ENCODE assay signal across 15 cellular contexts in genomic region chr16:68298312-68298711, GRCh38. TPM values are rescaled to one million over a fixed set of nuclear protein-coding genes. Genes with fewer than 3 reads are reported as not detected.
DNase-seq lines count a peak whose midpoint lies in the region; ATAC-seq and TF ChIP-seq lines count a peak whose summit lies in the region.
"Had no signal": no experiment of that assay in that cellular context is flagged by ENCODE, and none has a peak within 500 bp of the region (broad histone marks: within the 10 kb centered on the region; RNA-seq: fewer than 3 reads in every experiment).

No MANE protein-coding gene starts in this region.

- peaks cover 32% of the 10 kb centered on the region for H3K4me1 Mint-ChIP-seq in activated naive CD8-positive, alpha-beta T cell (ENCODE audit: low read depth)
- H3K4me1 Mint-ChIP-seq in immature natural killer cell: peaks cover 3 to 24% of the 10 kb centered on the region in 2 donors

- H3K36me3 Mint-ChIP-seq in activated naive CD8-positive, alpha-beta T cell: peaks cover 17% of the 10 kb centered on the region
- peaks cover 16 to 65% (median 39%) of the 10 kb centered on the region in 3 donors for H3K36me3 Mint-ChIP-seq in immature natural killer cell

- H3K4me1 ChIP-seq in cardiac muscle cell (ENCODE audit: low read depth): no peaks in the 10 kb centered on the region

- no peak overlapping the region for H3K4me3 Mint-ChIP-seq in activated naive CD8-positive, alpha-beta T cell
- H3K4me3 Mint-ChIP-seq in immature natural killer cell: no peak overlapping the region

- no peaks in the 10 kb centered on the region for H3K27me3 Mint-ChIP-seq in activated naive CD8-positive, alpha-beta T cell
- no peaks in the 10 kb centered on the region for H3K27me3 Mint-ChIP-seq in immature natural killer cell (ENCODE audit: low read depth in 3 of 3)

- no peaks in the 10 kb centered on the region for H3K27me3 ChIP-seq in cardiac muscle cell

- no peaks in the 10 kb centered on the region for H3K9me3 Mint-ChIP-seq in activated naive CD8-positive, alpha-beta T cell (ENCODE audit: low read depth)
- H3K9me3 Mint-ChIP-seq in immature natural killer cell: no peaks in the 10 kb centered on the region

- H3K4me3 ChIP-seq in cardiac muscle cell: no peak overlapping the region

- H3K27ac Mint-ChIP-seq in activated naive CD8-positive, alpha-beta T cell: peak overlapping the region; percentile 54
- peak overlapping the region in 5 of 6 donors; percentile 13 to 34 (median 30) for H3K27ac Mint-ChIP-seq in immature natural killer cell

- no peak for ATAC-seq in Right ventricle myocardium superior (ENCODE audit: poor library complexity)
- ATAC-seq in GM18909 (IDR thresholded peaks at IDR 0.05; ENCODE audit: poor library complexity, unreplicated experiment): no peak

- H3K36me3 ChIP-seq in cardiac muscle cell: peaks cover 54% of the 10 kb centered on the region

- peak overlapping the region; percentile 16 for H3K27ac ChIP-seq in cardiac muscle cell
- peak overlapping the region; percentile 23 for H3K27ac ChIP-seq in temporal lobe (ENCODE audit: low read depth, low read length)
- H3K27ac ChIP-seq: parathyroid adenoma had no signal

- no peak for TF ChIP-seq CTCF in cardiac muscle cell (IDR thresholded peaks at IDR 0.05; ENCODE audit: low read depth, low read length)

- no peaks in the 10 kb centered on the region for H3K9me3 ChIP-seq in cardiac muscle cell (ENCODE audit: low read depth)

- DNase-seq in cardiac muscle cell (ENCODE audit: low read depth in 1 of 2, low spot score in 1 of 2): no peak
- DNase-seq in Right ventricle myocardium superior: no peak
- DNase-seq in immature natural killer cell: no peak
- no peak for DNase-seq in NCI-H1092 (lab: John Stamatoyannopoulos, UW)
- no peak for DNase-seq in GOT3 (lab: John Stamatoyannopoulos, UW)
- DNase-seq: effector memory CD4-positive, alpha-beta T cell; H7; hippocampal formation; NCI-H2227 treated with DMSO at 0.1 percent for 48 hours; stimulated activated CD4-positive, alpha-beta T cell treated with anti-CD3 and anti-CD28 coated beads, Interleukin-2, amount 100 ng/mL, for 24 hours; T-helper 1 cell had no signal

- intact Hi-C loops in Right ventricle myocardium superior (cut with DNase I): no loop called here

RNA-seq across cellular contexts. Expression of gene SLC7A6OS, which starts 12.4 kb away (rescaled TPM):
- total RNA-seq in cardiac muscle cell: 12.8 and 24.3 TPM in 2 replicates
- 18.4 and 24.4 TPM in 2 replicates for polyA plus RNA-seq in cardiac muscle cell
- total RNA-seq in Right ventricle myocardium superior: 11.2 TPM
- 10 to 100 TPM; 22.7 to 31.2 (median 24.4) TPM for polyA plus RNA-seq in immature natural killer cell
- 8.9 TPM for total RNA-seq in temporal lobe

RNA-seq across cellular contexts. Expression of gene PRMT7, which starts 12.5 kb away (rescaled TPM):
- total RNA-seq in cardiac muscle cell (106 and 110 TPM in 2 replicates), Right ventricle myocardium superior (28.1 TPM), temporal lobe (39.1 TPM)
- polyA plus RNA-seq in cardiac muscle cell (55.8 and 56.6 TPM in 2 replicates), immature natural killer cell (10 to 100 TPM; 30.8 to 51.8 (median 44.2) TPM)

RNA-seq across cellular contexts. Expression of gene SLC7A6, which starts 34.0 kb away (rescaled TPM):
- 13.5 and 14.3 TPM in 2 replicates for total RNA-seq in cardiac muscle cell
- 11.5 and 17.1 TPM in 2 replicates for polyA plus RNA-seq in cardiac muscle cell
- total RNA-seq in Right ventricle myocardium superior: 38.7 TPM
- polyA plus RNA-seq in immature natural killer cell: 10 to 100 TPM in 1 of 3 donors, 1 to 10 TPM in 2; 1.9 to 12.8 (median 6.0) TPM
- total RNA-seq in temporal lobe: 11.3 TPM

RNA-seq across cellular contexts. Expression of gene PLA2G15, which starts 53.1 kb away (rescaled TPM):
- total RNA-seq in cardiac muscle cell: 18.0 and 19.8 TPM in 2 replicates
- polyA plus RNA-seq in cardiac muscle cell: 17.1 and 17.5 TPM in 2 replicates
- total RNA-seq in Right ventricle myocardium superior: 38.1 TPM
- polyA plus RNA-seq in immature natural killer cell: 10 to 100 TPM in 1 of 3 donors, 1 to 10 TPM in 2; 4.8 to 10.7 (median 9.0) TPM
- 16.0 TPM for total RNA-seq in temporal lobe
